28 cellular contexts compared by ENCODE assay signal in the genomic region with DNA sequence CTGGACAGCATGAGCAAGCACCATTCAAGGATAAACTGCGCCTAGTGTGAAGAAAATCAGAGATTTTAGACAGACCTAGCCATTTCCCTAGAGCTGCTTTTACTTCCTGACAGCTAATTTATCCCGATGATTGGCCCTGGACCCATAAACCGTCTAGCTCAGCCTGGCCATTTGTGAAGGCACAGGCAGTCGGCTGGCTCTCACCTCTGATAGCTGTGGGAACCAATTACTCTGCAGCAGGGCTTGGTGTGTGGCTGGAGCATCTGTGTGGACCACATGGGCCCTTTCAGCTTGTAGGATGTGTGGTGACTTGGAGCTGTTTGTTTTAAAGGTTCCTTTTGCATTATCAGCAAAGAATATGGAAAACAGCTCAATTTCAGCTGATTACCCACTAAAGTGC.
"Had no signal": no experiment of that assay in that cellular context is flagged by ENCODE, and none has a peak within 500 bp of the region (broad histone marks: within the 10 kb centered on the region; RNA-seq: fewer than 3 reads in every experiment).

No MANE protein-coding gene starts in this region.

- H3K4me3 ChIP-seq: adrenal gland, body of pancreas, cardiac muscle cell, colonic mucosa, dorsolateral prefrontal cortex, gastroesophageal sphincter, tibial nerve had no signal

- H3K27ac ChIP-seq: adrenal gland, body of pancreas, cardiac muscle cell, colonic mucosa, dorsolateral prefrontal cortex, gastroesophageal sphincter, tibial nerve had no signal

- H3K9me3 ChIP-seq: adrenal gland, body of pancreas, colonic mucosa, gastroesophageal sphincter had no signal

- H3K4me1 ChIP-seq: adrenal gland, colonic mucosa, gastroesophageal sphincter, tibial nerve had no signal

- H3K36me3 ChIP-seq: adrenal gland, cardiac muscle cell, colonic mucosa, gastroesophageal sphincter, tibial nerve had no signal

- H3K27me3 ChIP-seq: adrenal gland, body of pancreas, cardiac muscle cell, colonic mucosa, dorsolateral prefrontal cortex, gastroesophageal sphincter, tibial nerve had no signal

- ATAC-seq: activated CD4-positive, alpha-beta T cell treated with anti-CD3 and anti-CD28 coated beads for 36 hours; body of pancreas; gastroesophageal sphincter; naive thymus-derived CD8-positive, alpha-beta T cell; right cardiac atrium had no signal

- H3K36me3 Mint-ChIP-seq: activated naive CD8-positive, alpha-beta T cell treated with anti-CD3 and anti-CD28 coated beads for 36 hours; naive thymus-derived CD8-positive, alpha-beta T cell had no signal

- H3K27me3 Mint-ChIP-seq: activated CD4-positive, alpha-beta T cell treated with anti-CD3 and anti-CD28 coated beads for 36 hours; activated naive CD8-positive, alpha-beta T cell treated with anti-CD3 and anti-CD28 coated beads for 36 hours had no signal

- H3K9me3 Mint-ChIP-seq: activated naive CD4-positive, alpha-beta T cell treated with anti-CD3 and anti-CD28 coated beads for 36 hours; activated naive CD8-positive, alpha-beta T cell treated with anti-CD3 and anti-CD28 coated beads for 36 hours; activated T-helper 1 cell treated with anti-CD3 and anti-CD28 coated beads, Interleukin-12 subunit alpha, Interleukin-12 subunit beta, Interleukin-2, Interleukin-4 antibody, amounts not matched to agents 30 ng/mL and 10 ng/mL and 1 ng/mL, durations not matched to agents 14 hours and 24 hours and 36 hours; neural crest cell had no signal

- DNase-seq: activated CD4-positive, alpha-beta T cell treated with anti-CD3 and anti-CD28 coated beads for 36 hours; activated CD4-positive, alpha-beta T cell treated with anti-CD3 and anti-CD28 coated beads, Interleukin-2, amount 50 U/mL, for 48 hours; activated CD4-positive, CD25-positive, alpha-beta regulatory T cell; activated CD8-positive, alpha-beta memory T cell treated with anti-CD3 and anti-CD28 coated beads for 24 hours; activated effector memory CD4-positive, alpha-beta T cell treated with anti-CD3 and anti-CD28 coated beads, Interleukin-2, amount 50 U/mL, for 16 hours; activated naive CD4-positive, alpha-beta T cell treated with anti-CD3 and anti-CD28 coated beads for 36 hours; activated naive CD8-positive, alpha-beta T cell treated with anti-CD3 and anti-CD28 coated beads for 36 hours; activated T-cell treated with anti-CD3 and anti-CD28 coated beads, Interleukin-2, amount 50 U/mL, for 1 hour; adrenal gland; aorta; cerebellar nuclear complex; colonic mucosa; dorsolateral prefrontal cortex; effector memory CD4-positive, alpha-beta T cell; head of caudate nucleus; hippocampal formation; kidney; left colon; naive thymus-derived CD8-positive, alpha-beta T cell; right cardiac atrium; stimulated activated CD4-positive, alpha-beta T cell treated with anti-CD3 and anti-CD28 coated beads, Interleukin-2, amount 100 ng/mL, for 48 hours; stimulated activated naive CD4-positive, alpha-beta T cell treated with Interleukin-2 at 50 U/mL for 16 hours had no signal

- H3K4me3 Mint-ChIP-seq: activated CD4-positive, alpha-beta T cell treated with anti-CD3 and anti-CD28 coated beads for 36 hours; activated naive CD4-positive, alpha-beta T cell treated with anti-CD3 and anti-CD28 coated beads for 36 hours; activated naive CD8-positive, alpha-beta T cell treated with anti-CD3 and anti-CD28 coated beads for 36 hours; activated T-helper 1 cell treated with anti-CD3 and anti-CD28 coated beads, Interleukin-12 subunit alpha, Interleukin-12 subunit beta, Interleukin-2, Interleukin-4 antibody, amounts not matched to agents 30 ng/mL and 10 ng/mL and 1 ng/mL, durations not matched to agents 14 hours and 24 hours and 36 hours; naive thymus-derived CD8-positive, alpha-beta T cell; neural crest cell had no signal

- H3K4me1 Mint-ChIP-seq: activated CD4-positive, alpha-beta T cell treated with anti-CD3 and anti-CD28 coated beads for 36 hours; activated naive CD8-positive, alpha-beta T cell treated with anti-CD3 and anti-CD28 coated beads for 36 hours; naive thymus-derived CD8-positive, alpha-beta T cell; neural crest cell had no signal

- H3K27ac Mint-ChIP-seq: activated CD4-positive, alpha-beta T cell treated with anti-CD3 and anti-CD28 coated beads for 36 hours; activated naive CD4-positive, alpha-beta T cell treated with anti-CD3 and anti-CD28 coated beads for 36 hours; activated naive CD8-positive, alpha-beta T cell treated with anti-CD3 and anti-CD28 coated beads for 36 hours; activated T-helper 1 cell treated with anti-CD3 and anti-CD28 coated beads, Interleukin-12 subunit alpha, Interleukin-12 subunit beta, Interleukin-2, Interleukin-4 antibody, amounts not matched to agents 30 ng/mL and 10 ng/mL and 1 ng/mL, durations not matched to agents 14 hours and 24 hours and 36 hours; naive thymus-derived CD8-positive, alpha-beta T cell had no signal
